ENCODE assay signal across 8 cellular contexts in the genomic region with DNA sequence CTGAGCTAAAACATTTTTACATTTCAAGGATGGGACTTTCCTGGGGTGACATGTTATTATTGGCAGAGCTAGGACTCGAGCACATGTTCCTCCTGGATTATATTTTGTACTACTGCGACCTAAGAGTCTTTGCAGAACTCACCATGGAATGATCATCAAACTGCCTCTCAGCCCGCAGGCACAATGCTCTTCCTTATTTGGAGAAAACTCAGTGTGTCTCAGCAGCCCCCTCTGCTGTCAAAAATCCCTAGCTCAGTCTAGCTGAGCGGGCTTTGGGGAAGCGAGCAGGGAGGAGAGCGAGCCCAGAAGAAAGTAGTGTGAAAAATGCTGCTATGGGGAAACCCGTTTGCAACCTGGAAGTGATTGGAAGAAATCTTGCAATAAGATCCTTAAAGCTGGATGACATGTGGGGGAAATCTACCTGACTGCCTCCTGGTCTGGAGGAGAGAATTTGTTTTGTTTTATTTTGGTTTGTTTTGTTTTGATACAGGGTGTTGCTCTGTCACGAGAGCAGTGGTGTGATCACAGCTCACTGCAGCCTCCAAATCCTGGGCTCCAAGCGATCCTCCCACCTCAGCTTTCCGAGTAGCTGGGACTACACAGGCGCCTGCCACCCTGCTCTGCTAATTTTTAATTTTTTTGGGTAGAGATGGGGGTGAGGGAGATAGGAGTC.
A peak's percentile ranks its signal among the peaks of the same experiment; 100 is the strongest.
DNase-seq lines count a peak whose midpoint lies in the region; ATAC-seq and TF ChIP-seq lines count a peak whose summit lies in the region.

No MANE protein-coding gene starts in this region.

- no peaks in the 10 kb centered on the region for H3K9me3 ChIP-seq in adrenal gland (replicated peaks in 1 of 3)
- no peaks in the 10 kb centered on the region for H3K9me3 ChIP-seq in left ventricle myocardium inferior (replicated peaks)

- intact Hi-C loops in adrenal gland (cut with DNase I) (loop anchor here in 1 of 2 donors (10.0 kb wide), 1 partner anchor 134 kb away; no protein-coding TSS in a partner anchor), left ventricle myocardium inferior (cut with micrococcal nuclease) (loop anchor here (10.0 kb wide), 1 partner anchor 134 kb away; no protein-coding TSS in a partner anchor)

- H3K27me3 ChIP-seq in adrenal gland (no peaks in the 10 kb centered on the region), left ventricle myocardium inferior (ENCODE audit: low read depth) (no peaks in the 10 kb centered on the region), rectal smooth muscle tissue (ENCODE audit: control insufficient read depth, insufficient read depth, low read length) (no peaks in the 10 kb centered on the region)

- 12 to 20% (median 13%) methylated on average over 11 of the region's 11 CpGs for WGBS in adrenal gland, 4 donors

- TF ChIP-seq CTCF in adrenal gland (IDR thresholded peaks at IDR 0.05) (peak; percentile 73 to 89 (median 86)), left ventricle myocardium inferior (IDR thresholded peaks at IDR 0.05; ENCODE audit: borderline replicate concordance) (peak; percentile 96)

- H3K27ac ChIP-seq in adrenal gland: no peak overlapping the region
- H3K27ac ChIP-seq in left ventricle myocardium inferior (replicated peaks): peak overlapping the region; percentile 21
- peak overlapping the region; percentile 89 for H3K27ac ChIP-seq in rectal smooth muscle tissue (ENCODE audit: low read depth, low read length)

- peak; percentile 69 for ATAC-seq in HG02571 (IDR thresholded peaks at IDR 0.05; ENCODE audit: unreplicated experiment)
- no peak for ATAC-seq in GM18907 (IDR thresholded peaks at IDR 0.05; ENCODE audit: unreplicated experiment)

- peak; percentile 87 for DNase-seq in GM04504 (ENCODE audit: low read depth)
- DNase-seq in NCI-H1105 treated with DMSO at 0.1 percent for 48 hours (lab: John Stamatoyannopoulos, UW): peak; percentile 48
- DNase-seq in SW 1271 (lab: John Stamatoyannopoulos, UW): peak; percentile 83 to 85
- peak; percentile 87 to 97 (median 91) for DNase-seq in adrenal gland
- peak; percentile 84 for DNase-seq in left ventricle myocardium inferior

- H3K9ac ChIP-seq in rectal smooth muscle tissue (ENCODE audit: low read length): no peak overlapping the region

- H3K4me3 ChIP-seq in adrenal gland (no peak overlapping the region), left ventricle myocardium inferior (peak overlapping the region; percentile 30), rectal smooth muscle tissue (ENCODE audit: low read length) (peak overlapping the region; percentile 39)

- H3K36me3 ChIP-seq in adrenal gland (replicated peaks in 1 of 2) (no peaks in the 10 kb centered on the region), left ventricle myocardium inferior (no peaks in the 10 kb centered on the region), rectal smooth muscle tissue (ENCODE audit: control insufficient read depth, insufficient read depth, low read length) (no peaks in the 10 kb centered on the region)

- no peaks in the 10 kb centered on the region for H3K4me1 ChIP-seq in adrenal gland (replicated peaks in 1 of 2)
- H3K4me1 ChIP-seq in left ventricle myocardium inferior: peaks cover 9% of the 10 kb centered on the region
- peaks cover 3% of the 10 kb centered on the region for H3K4me1 ChIP-seq in rectal smooth muscle tissue (ENCODE audit: control insufficient read depth, insufficient read depth, low read length)

- TF ChIP-seq POLR2A in adrenal gland (IDR thresholded peaks at IDR 0.05): no peak

Comparison
In these comparisons a context has a peak if more than half of its experiments do, and no peak if none do; other contexts are left out.
1. H3K27ac ChIP-seq: peak in left ventricle myocardium inferior (single experiment) and rectal smooth muscle tissue (single experiment); none in adrenal gland (0 of 5).
2. H3K4me3 ChIP-seq: peak in left ventricle myocardium inferior (single experiment) and rectal smooth muscle tissue (single experiment); none in adrenal gland (0 of 4).
3. Peak in every context shown above with its lines, with median percentiles within 50 percentile points of each other: DNase-seq.